In genomic region chr10:44879531-44879899, GRCh38 we compare ENCODE assay signal across 8 cellular contexts. TPM values are rescaled to one million over a fixed set of nuclear protein-coding genes. Genes with fewer than 3 reads are reported as not detected.
DNase-seq lines count a peak whose midpoint lies in the region; ATAC-seq and TF ChIP-seq lines count a peak whose summit lies in the region.

No MANE protein-coding gene starts in this region.

- H3K79me1 ChIP-seq in neuronal stem cell (ENCODE audit: low read depth, low read length) = no peaks in the 10 kb centered on the region

- H3K9me3 ChIP-seq in WERI-Rb-1 (ENCODE audit: severe bottlenecking) (no peaks in the 10 kb centered on the region), gastroesophageal sphincter (no peaks in the 10 kb centered on the region), neuronal stem cell (replicated peaks in 1 of 2; ENCODE audit: control insufficient read depth in 2 of 2, insufficient read depth in 1 of 2, low read depth in 1 of 2, low read length in 2 of 2) (no peaks in the 10 kb centered on the region)

- H2AK5ac ChIP-seq in neuronal stem cell (ENCODE audit: low read depth, low read length) = no peak overlapping the region

- TF ChIP-seq CTCF in BJ (IDR thresholded peaks at IDR 0.05; ENCODE audit: insufficient read depth, low read depth, low read length) (no peak), WERI-Rb-1 (IDR thresholded peaks at IDR 0.05; ENCODE audit: low read depth, low read length) (no peak), gastroesophageal sphincter (IDR thresholded peaks at IDR 0.05) (no peak)

- CTCF ChIA-PET in BJ (lab: Yijun Ruan, JAX) = interaction anchor here (1.0 to 1.5 kb wide), 4 partner anchors 10 to 53 kb away, joined by 3 to 5 read pairs (median 3); no protein-coding TSS in a partner anchor

- H3K18ac ChIP-seq in neuronal stem cell (ENCODE audit: low read length) = peak overlapping the region; percentile 81

- no peak for TF ChIP-seq EP300 in gastroesophageal sphincter (IDR thresholded peaks at IDR 0.05)

- peak overlapping the region; percentile 66 for H3K27ac ChIP-seq in WERI-Rb-1
- H3K27ac ChIP-seq in gastroesophageal sphincter = peak overlapping the region; percentile 75 to 96 (median 88)
- no peak overlapping the region for H3K27ac ChIP-seq in neuronal stem cell (replicated peaks; ENCODE audit: low read length)

- no peak overlapping the region for H3K14ac ChIP-seq in neuronal stem cell (ENCODE audit: low read length)

- no peak overlapping the region for H4K8ac ChIP-seq in neuronal stem cell (ENCODE audit: low read depth, low read length)

- no peak overlapping the region for H3K4ac ChIP-seq in neuronal stem cell (ENCODE audit: low read length)

- H2BK5ac ChIP-seq in neuronal stem cell (ENCODE audit: low read length) = no peak overlapping the region

- no peak overlapping the region for H4K91ac ChIP-seq in neuronal stem cell (ENCODE audit: low read depth, low read length, poor library complexity)

- DNase-seq in BJ (ENCODE audit: low read depth) = no peak
- no peak for DNase-seq in WERI-Rb-1
- DNase-seq in neuronal stem cell (ENCODE audit: low spot score) = no peak
- DNase-seq in COLO668 (lab: John Stamatoyannopoulos, UW; ENCODE audit: unreplicated experiment) = no peak
- DNase-seq in HUDEP-2 (lab: John Stamatoyannopoulos, UW; ENCODE audit: unreplicated experiment in 76 of 76) = no peak
- no peak for DNase-seq in DMS 273 (lab: John Stamatoyannopoulos, UW; ENCODE audit: unreplicated experiment)

- H3K4me1 ChIP-seq in gastroesophageal sphincter (peaks cover 3 to 48% (median 17%) of the 10 kb centered on the region in 3 donors), neuronal stem cell (ENCODE audit: control insufficient read depth in 2 of 2, insufficient read depth in 1 of 2, low read depth in 1 of 2, low read length in 2 of 2) (peaks cover 0 to 9% of the 10 kb centered on the region in 2 donors)

- H2BK12ac ChIP-seq in neuronal stem cell (ENCODE audit: low read length) = peak overlapping the region; percentile 17

- peak; percentile 18 for ATAC-seq in gastroesophageal sphincter
- ATAC-seq in esophagus mucosa = no peak

- peak overlapping the region; percentile 87 for H2AFZ ChIP-seq in neuronal stem cell (ENCODE audit: low read length)

- H3K4me2 ChIP-seq in neuronal stem cell (ENCODE audit: insufficient read depth, low read length, poor library complexity, severe bottlenecking) = peak overlapping the region; percentile 45

- no peak for TF ChIP-seq POLR2A in gastroesophageal sphincter (IDR thresholded peaks at IDR 0.05)

- H3K23ac ChIP-seq in neuronal stem cell (ENCODE audit: low read depth, low read length, poor library complexity) = no peak overlapping the region

- 0 to 12% methylated on average over 8 to 13 of the region's 14 CpGs for WGBS in gastroesophageal sphincter (ENCODE audit: low coverage in 1 of 2), 2 donors
- WGBS in neuronal stem cell (ENCODE audit: extremely low coverage in 2 of 2, insufficient read length in 2 of 2, insufficient replicate concordance in 1 of 2), 2 donors = no CpG with 5 or more reads among the region's 14 CpGs

- peak overlapping the region; percentile 67 for H3K9ac ChIP-seq in neuronal stem cell (ENCODE audit: low read depth, low read length, poor library complexity)

- H2BK120ac ChIP-seq in neuronal stem cell (ENCODE audit: low read depth, low read length) = no peak overlapping the region

- H3K27me3 ChIP-seq in BJ (ENCODE audit: control insufficient read depth, insufficient read depth, low read length) = peaks cover 19% of the 10 kb centered on the region
- no peaks in the 10 kb centered on the region for H3K27me3 ChIP-seq in WERI-Rb-1 (ENCODE audit: insufficient read depth, low read depth, severe bottlenecking)
- no peaks in the 10 kb centered on the region for H3K27me3 ChIP-seq in gastroesophageal sphincter
- peaks cover 0 to 24% (median 0%) of the 10 kb centered on the region in 3 experiments for H3K27me3 ChIP-seq in neuronal stem cell (ENCODE audit: control insufficient read depth in 3 of 3, insufficient read depth in 3 of 3, low read depth in 1 of 3, low read length in 3 of 3)

- H2BK15ac ChIP-seq in neuronal stem cell (ENCODE audit: low read length) = peak overlapping the region; percentile 71

- H3K4me3 ChIP-seq in BJ (ENCODE audit: low read depth, low read length) = peak overlapping the region; percentile 36
- peak overlapping the region; percentile 41 for H3K4me3 ChIP-seq in WERI-Rb-1 (ENCODE audit: low read depth, low read length)
- peak overlapping the region; percentile 34 to 47 for H3K4me3 ChIP-seq in gastroesophageal sphincter
- H3K4me3 ChIP-seq in neuronal stem cell (ENCODE audit: low read length in 2 of 2) = no peak overlapping the region

- no peaks in the 10 kb centered on the region for H3K36me3 ChIP-seq in BJ (ENCODE audit: control insufficient read depth, insufficient read depth, low read length)
- no peaks in the 10 kb centered on the region for H3K36me3 ChIP-seq in WERI-Rb-1
- no peaks in the 10 kb centered on the region for H3K36me3 ChIP-seq in gastroesophageal sphincter
- no peaks in the 10 kb centered on the region for H3K36me3 ChIP-seq in neuronal stem cell (replicated peaks in 1 of 2; ENCODE audit: control insufficient read depth in 2 of 2, insufficient read depth in 2 of 2, low read length in 2 of 2)

- POLR2A ChIA-PET in BJ (lab: Charles Lee) = interaction anchor here (0.6 kb wide), 1 partner anchor 1282 kb away, joined by 7 read pairs; no protein-coding TSS in a partner anchor

RNA-seq across cellular contexts. Expression of gene TMEM72, which starts 31.6 kb away (rescaled TPM):
- not detected in 2 replicates for polyA plus RNA-seq in BJ (2011; rRNA removed)
- not detected in 2 replicates for polyA minus RNA-seq in BJ (2011; rRNA and poly(A)+ RNA removed)
- under 1 TPM in 1 of 4 donors, not detected in 3; 0.35 TPM for total RNA-seq in gastroesophageal sphincter
- not detected for polyA plus RNA-seq in neuronal stem cell (2013, experiment 1 of 2)
- 0.03 TPM for polyA plus RNA-seq in neuronal stem cell (2013, experiment 2 of 2)
- not detected for total RNA-seq in esophagus mucosa

Comparison
In these comparisons a context has a peak if more than half of its experiments do, and no peak if none do; other contexts are left out.
1. H3K4me3 ChIP-seq: peak in BJ (single experiment), WERI-Rb-1 (single experiment) and gastroesophageal sphincter (2 of 2); none in neuronal stem cell (0 of 2).